In the genomic region with DNA sequence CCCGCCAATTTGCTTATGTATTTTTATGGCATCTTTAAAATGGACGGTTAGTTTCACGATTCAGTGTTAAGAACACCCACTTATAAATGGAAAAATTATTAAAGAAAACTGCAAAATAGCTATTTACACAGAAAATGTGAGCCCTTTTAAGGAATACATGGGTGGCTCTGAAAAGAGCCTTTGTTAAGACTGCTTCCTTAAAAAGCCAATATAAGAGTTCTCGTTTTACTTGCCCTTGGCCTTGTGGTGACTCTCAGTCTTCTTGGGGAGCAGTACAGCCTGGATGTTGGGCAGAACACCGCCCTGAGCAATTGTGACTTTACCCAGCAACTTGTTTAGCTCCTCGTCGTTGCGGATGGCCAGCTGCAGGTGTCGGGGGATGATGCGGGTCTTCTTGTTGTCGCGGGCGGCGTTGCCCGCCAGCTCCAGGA, we compare ENCODE assay signal across 8 cellular contexts.
DNase-seq lines count a peak whose midpoint lies in the region; ATAC-seq and TF ChIP-seq lines count a peak whose summit lies in the region.

No MANE protein-coding gene starts in this region.

- dilution Hi-C loops in IMR-90 (cut with HindIII; ENCODE audit: low sequenced_read_pairs, unreplicated experiment): no loop called here

- H3K36me3 Mint-ChIP-seq in activated naive CD8-positive, alpha-beta T cell treated with anti-CD3 and anti-CD28 coated beads, Interleukin-2, amount 10 ng/mL, durations not matched to agents 7 days and 5 days: peaks cover 9% of the 10 kb centered on the region

- peak overlapping the region; percentile 46 for H3K23ac ChIP-seq in IMR-90 (ENCODE audit: low read depth, low read length)

- peaks cover 12% of the 10 kb centered on the region for H4K20me1 ChIP-seq in IMR-90 (ENCODE audit: insufficient read depth, low read length)

- H3K56ac ChIP-seq in IMR-90 (ENCODE audit: extremely low read depth, insufficient read depth, low read length): peak overlapping the region; percentile 66; the same call in 1 of the 2 replicates

- peak overlapping the region; percentile 87 for H3K4me3 Mint-ChIP-seq in activated naive CD8-positive, alpha-beta T cell treated with anti-CD3 and anti-CD28 coated beads, Interleukin-2, amount 10 ng/mL, durations not matched to agents 7 days and 5 days

- H2AK9ac ChIP-seq in IMR-90 (replicated peaks; ENCODE audit: low read depth, low read length, poor library complexity): no peak overlapping the region

- H2BK5ac ChIP-seq in IMR-90 (ENCODE audit: low read depth, low read length, poor library complexity, severe bottlenecking): peak overlapping the region; percentile 79

- in situ Hi-C loops in IMR-90 (cut with MboI; ENCODE audit: low sequenced_read_pairs): loop anchor here (25.0 kb wide), 1 partner anchor 939 kb away; a partner anchor contains a TSS

- H4K5ac ChIP-seq in IMR-90 (ENCODE audit: low read depth, low read length): no peak overlapping the region

- no peak overlapping the region for H2BK15ac ChIP-seq in IMR-90 (ENCODE audit: low read depth, low read length)

- peak; percentile 57 to 68 for DNase-seq in stimulated activated CD4-positive, alpha-beta T cell treated with anti-CD3 and anti-CD28 coated beads, Interleukin-2, amount 100 ng/mL, for 48 hours
- no peak for DNase-seq in stimulated activated CD4-positive, alpha-beta T cell treated with anti-CD3 and anti-CD28 coated beads, Interleukin-4, amount 100 ng/mL, for 24 hours
- DNase-seq in IMR-90 (peak; percentile 26), NCI-H1105 (lab: John Stamatoyannopoulos, UW) (no peak)
- DNase-seq in activated naive CD8-positive, alpha-beta T cell treated with anti-CD3 and anti-CD28 coated beads, Interleukin-2, amount 10 ng/mL, durations not matched to agents 7 days and 5 days: no peak
- DNase-seq in stimulated activated naive CD8-positive, alpha-beta T cell treated with anti-CD3 and anti-CD28 coated beads, Interleukin-15, Interleukin-2, amounts not matched to agents 100 U/mL and 50 U/mL, for 24 hours: no peak

- WGBS in IMR-90 (ENCODE audit: extremely low coverage in 2 of 2, insufficient read length in 1 of 2), 2 experiments: no CpG with 5 or more reads among the region's 15 CpGs

- no peaks in the 10 kb centered on the region for H3K9me3 ChIP-seq in IMR-90 (ENCODE audit: control insufficient read depth, insufficient read depth, low read length)

- no peak overlapping the region for H2AK5ac ChIP-seq in IMR-90 (ENCODE audit: low read depth, low read length)

- no peaks in the 10 kb centered on the region; the same call in 1 of the 2 replicates for H3K4me1 ChIP-seq in IMR-90 (ENCODE audit: control insufficient read depth, insufficient read depth, low read length)

- no peak overlapping the region for H2BK20ac ChIP-seq in IMR-90 (ENCODE audit: low read depth, low read length)

- H3K9me3 Mint-ChIP-seq in activated naive CD8-positive, alpha-beta T cell treated with anti-CD3 and anti-CD28 coated beads, Interleukin-2, amount 10 ng/mL, durations not matched to agents 7 days and 5 days: no peaks in the 10 kb centered on the region

- H2AFZ ChIP-seq in IMR-90 (replicated peaks; ENCODE audit: low read length, poor library complexity): peak overlapping the region; percentile 81

- peak overlapping the region; percentile 88 for H3K9ac ChIP-seq in IMR-90 (ENCODE audit: low read depth, low read length)

- H3K4me1 Mint-ChIP-seq in activated naive CD8-positive, alpha-beta T cell treated with anti-CD3 and anti-CD28 coated beads, Interleukin-2, amount 10 ng/mL, durations not matched to agents 7 days and 5 days: peaks cover 40% of the 10 kb centered on the region

- H3K27me3 ChIP-seq in IMR-90 (ENCODE audit: control insufficient read depth, insufficient read depth, low read length): no peaks in the 10 kb centered on the region

- H4K91ac ChIP-seq in IMR-90 (ENCODE audit: insufficient read depth, low read depth, low read length): no peak overlapping the region

- H3K9me1 ChIP-seq in IMR-90 (ENCODE audit: insufficient read depth, low read length): no peaks in the 10 kb centered on the region

- no peak for TF ChIP-seq POLR2A in IMR-90 (IDR thresholded peaks at IDR 0.05; ENCODE audit: low read depth, low read length)

- H3K27me3 Mint-ChIP-seq in activated naive CD8-positive, alpha-beta T cell treated with anti-CD3 and anti-CD28 coated beads, Interleukin-2, amount 10 ng/mL, durations not matched to agents 7 days and 5 days: no peaks in the 10 kb centered on the region

- H4K8ac ChIP-seq in IMR-90 (ENCODE audit: low read depth in 2 of 2, low read length in 2 of 2): no peak overlapping the region

- peak overlapping the region; percentile 96 for H3K27ac Mint-ChIP-seq in activated naive CD8-positive, alpha-beta T cell treated with anti-CD3 and anti-CD28 coated beads, Interleukin-2, amount 10 ng/mL, durations not matched to agents 7 days and 5 days

- no peaks in the 10 kb centered on the region for H3K36me3 ChIP-seq in IMR-90 (ENCODE audit: control insufficient read depth, insufficient read depth, low read length)

- H3K14ac ChIP-seq in IMR-90 (replicated peaks; ENCODE audit: low read depth, low read length): no peak overlapping the region; the same call in 1 of the 2 replicates

- no peak overlapping the region for H2BK120ac ChIP-seq in IMR-90 (ENCODE audit: low read depth, low read length)

- peak overlapping the region; percentile 23; the same call in 1 of the 2 replicates for H3K4ac ChIP-seq in IMR-90 (ENCODE audit: low read depth, low read length)

- TF ChIP-seq RAD21 in IMR-90 (IDR thresholded peaks at IDR 0.05; ENCODE audit: low read length): no peak

- CTCF ChIA-PET in IMR-90 (lab: Yijun Ruan, JAX): interaction anchor here (1.0 to 1.1 kb wide), 3 partner anchors 18 to 102 kb away, joined by 3 to 4 read pairs (median 4); a partner anchor contains a TSS

- intact Hi-C loops in IMR-90 (cut with micrococcal nuclease): loop anchor here (1.0 to 5.0 kb wide), 3 partner anchors 75 to 934 kb away; a partner anchor contains a TSS

- no peak; the same call in 1 of the 2 replicates for ATAC-seq in IMR-90 (ENCODE audit: low read depth)
- ATAC-seq in activated naive CD8-positive, alpha-beta T cell treated with anti-CD3 and anti-CD28 coated beads, Interleukin-2, amount 10 ng/mL, durations not matched to agents 7 days and 5 days (ENCODE audit: low read depth): peak; percentile 4
- ATAC-seq in stimulated activated naive CD8-positive, alpha-beta T cell treated with anti-CD3 and anti-CD28 coated beads, Interleukin-15, Interleukin-2, amounts not matched to agents 100 U/mL and 50 U/mL, for 24 hours: peak; percentile 11
- ATAC-seq in HG03196 (IDR thresholded peaks at IDR 0.05; ENCODE audit: unreplicated experiment): no peak

- peak overlapping the region; percentile 83 for H3K27ac ChIP-seq in IMR-90 (ENCODE audit: insufficient read depth, low read length)

- H3K18ac ChIP-seq in IMR-90 (ENCODE audit: low read depth, low read length): peak overlapping the region; percentile 17; the same call in 1 of the 2 replicates

- peak overlapping the region; percentile 81 for H3K4me2 ChIP-seq in IMR-90 (ENCODE audit: low read depth, low read length)

- peaks cover 0 to 6% of the 10 kb centered on the region in 2 experiments; a peak in 1 of 4 replicates for H3K79me1 ChIP-seq in IMR-90 (ENCODE audit: low read depth in 1 of 2, low read length in 2 of 2)

- peak overlapping the region; percentile 55 for H3K4me3 ChIP-seq in IMR-90 (ENCODE audit: insufficient read depth, low read depth, low read length)
- peak overlapping the region; percentile 97 for H3K4me3 ChIP-seq in iPS-11a (ENCODE audit: low read depth, low read length)

- BruUV-seq in IMR-90 (replicated peaks; lab: Mats Ljungman, UMichigan): TSS peak; percentile 82

- POLR2A ChIA-PET in IMR-90 (lab: Charles Lee; ENCODE audit: unreplicated experiment): interaction anchor here (0.5 to 6.5 kb wide), 11 partner anchors 10 to 166 kb away, joined by 3 to 50 read pairs (median 5); a partner anchor contains a TSS
- POLR2A ChIA-PET in activated naive CD8-positive, alpha-beta T cell treated with anti-CD3 and anti-CD28 coated beads, Interleukin-2, amount 10 ng/mL, durations not matched to agents 7 days and 5 days (lab: Charles Lee): interaction anchor here (0.6 to 20.9 kb wide), 40 partner anchors 11 to 1695 kb away, joined by 3 to 1314 read pairs (median 22); a partner anchor contains a TSS

- TF ChIP-seq CTCF in IMR-90 (conservative IDR thresholded peaks at IDR 0.05; ENCODE audit: low read depth, low read length): no peak

TF ChIP-seq in IMR-90, 13 proteins besides CTCF, POLR2A, EP300 and RAD21 (continues in another document):
- no peak for TF ChIP-seq MAZ (IDR thresholded peaks at IDR 0.05; ENCODE audit: borderline replicate concordance, low read depth, low read length)
- TF ChIP-seq CEBPB (IDR thresholded peaks at IDR 0.05; ENCODE audit: low read depth, low read length): no peak
- TF ChIP-seq, protein P1, sequence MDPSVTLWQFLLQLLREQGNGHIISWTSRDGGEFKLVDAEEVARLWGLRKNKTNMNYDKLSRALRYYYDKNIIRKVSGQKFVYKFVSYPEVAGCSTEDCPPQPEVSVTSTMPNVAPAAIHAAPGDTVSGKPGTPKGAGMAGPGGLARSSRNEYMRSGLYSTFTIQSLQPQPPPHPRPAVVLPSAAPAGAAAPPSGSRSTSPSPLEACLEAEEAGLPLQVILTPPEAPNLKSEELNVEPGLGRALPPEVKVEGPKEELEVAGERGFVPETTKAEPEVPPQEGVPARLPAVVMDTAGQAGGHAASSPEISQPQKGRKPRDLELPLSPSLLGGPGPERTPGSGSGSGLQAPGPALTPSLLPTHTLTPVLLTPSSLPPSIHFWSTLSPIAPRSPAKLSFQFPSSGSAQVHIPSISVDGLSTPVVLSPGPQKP (IDR thresholded peaks at IDR 0.05; ENCODE audit: borderline replicate concordance, low read depth, low read length): no peak
- TF ChIP-seq RCOR1 (IDR thresholded peaks at IDR 0.05; ENCODE audit: insufficient replicate concordance, low read length): no peak
- TF ChIP-seq BHLHE40 (IDR thresholded peaks at IDR 0.05; ENCODE audit: low read depth, low read length): no peak
- no peak for TF ChIP-seq MXI1 (IDR thresholded peaks at IDR 0.05; ENCODE audit: borderline replicate concordance, low read depth, low read length)
- TF ChIP-seq, protein P2, sequence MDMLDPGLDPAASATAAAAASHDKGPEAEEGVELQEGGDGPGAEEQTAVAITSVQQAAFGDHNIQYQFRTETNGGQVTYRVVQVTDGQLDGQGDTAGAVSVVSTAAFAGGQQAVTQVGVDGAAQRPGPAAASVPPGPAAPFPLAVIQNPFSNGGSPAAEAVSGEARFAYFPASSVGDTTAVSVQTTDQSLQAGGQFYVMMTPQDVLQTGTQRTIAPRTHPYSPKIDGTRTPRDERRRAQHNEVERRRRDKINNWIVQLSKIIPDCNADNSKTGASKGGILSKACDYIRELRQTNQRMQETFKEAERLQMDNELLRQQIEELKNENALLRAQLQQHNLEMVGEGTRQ (IDR thresholded peaks at IDR 0.05; ENCODE audit: low read depth, low read length): no peak
- no peak for TF ChIP-seq FOS (IDR thresholded peaks at IDR 0.05; ENCODE audit: low read depth, low read length)
- no peak for TF ChIP-seq MAFK (IDR thresholded peaks at IDR 0.05; ENCODE audit: low read depth, low read length)
- no peak for TF ChIP-seq NFE2L2 (IDR thresholded peaks at IDR 0.05; ENCODE audit: low read depth, low read length)
- no peak for TF ChIP-seq RFX5 (IDR thresholded peaks at IDR 0.05; ENCODE audit: low read depth, low read length)
- TF ChIP-seq CHD1 (IDR thresholded peaks at IDR 0.05; ENCODE audit: low read depth, low read length): no peak

Comparison
In these comparisons a context has a peak if more than half of its experiments do, and no peak if none do; other contexts are left out.
1. DNase-seq: peak in stimulated activated CD4-positive, alpha-beta T cell treated with anti-CD3 and anti-CD28 coated beads, Interleukin-2, amount 100 ng/mL, for 48 hours (2 of 2) and IMR-90 (single experiment); none in stimulated activated CD4-positive, alpha-beta T cell treated with anti-CD3 and anti-CD28 coated beads, Interleukin-4, amount 100 ng/mL, for 24 hours (single experiment), activated naive CD8-positive, alpha-beta T cell treated with anti-CD3 and anti-CD28 coated beads, Interleukin-2, amount 10 ng/mL, durations not matched to agents 7 days and 5 days (single experiment), stimulated activated naive CD8-positive, alpha-beta T cell treated with anti-CD3 and anti-CD28 coated beads, Interleukin-15, Interleukin-2, amounts not matched to agents 100 U/mL and 50 U/mL, for 24 hours (single experiment) and NCI-H1105 (single experiment).
2. ATAC-seq: peak in activated naive CD8-positive, alpha-beta T cell treated with anti-CD3 and anti-CD28 coated beads, Interleukin-2, amount 10 ng/mL, durations not matched to agents 7 days and 5 days (single experiment) and stimulated activated naive CD8-positive, alpha-beta T cell treated with anti-CD3 and anti-CD28 coated beads, Interleukin-15, Interleukin-2, amounts not matched to agents 100 U/mL and 50 U/mL, for 24 hours (single experiment); none in IMR-90 (single experiment) and HG03196 (single experiment).